In the genomic region with DNA sequence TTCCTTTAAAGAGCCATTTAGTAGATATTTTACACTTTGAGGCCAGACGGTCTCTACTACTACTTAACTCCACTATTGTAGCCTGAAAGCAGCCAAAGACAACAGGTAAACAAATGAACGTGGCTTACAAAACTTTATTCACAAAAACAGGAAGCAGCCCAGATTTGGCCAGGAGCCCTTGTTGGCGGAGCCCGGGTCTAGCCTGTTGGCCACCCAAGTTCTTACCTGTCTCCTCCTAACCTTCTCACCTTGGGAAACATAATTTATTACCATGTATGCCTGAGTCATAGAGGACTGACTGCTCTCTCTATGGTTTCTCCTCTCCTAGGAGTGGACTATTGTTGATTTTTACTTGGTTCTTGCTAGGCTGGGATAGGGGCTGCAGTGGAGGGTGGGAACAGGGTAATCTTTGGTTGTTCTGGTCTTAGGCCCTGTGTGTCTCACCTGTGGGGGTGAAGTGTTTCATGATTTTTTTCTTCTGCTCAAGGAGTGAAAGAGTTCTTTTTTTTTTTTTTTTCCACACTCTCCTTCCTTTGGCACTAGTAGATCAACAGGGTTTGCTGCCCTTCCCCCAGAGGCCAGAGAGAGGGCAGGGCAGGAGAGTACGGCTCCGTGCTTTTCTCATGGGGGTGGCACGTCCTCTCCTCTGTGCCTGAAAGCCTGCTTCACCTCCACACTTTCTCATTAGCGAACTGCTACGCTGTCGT, we compare ENCODE assay signal across 13 cellular contexts.
DNase-seq lines count a peak whose midpoint lies in the region; ATAC-seq and TF ChIP-seq lines count a peak whose summit lies in the region.
"Had no signal": no experiment of that assay in that cellular context is flagged by ENCODE, and none has a peak within 500 bp of the region (broad histone marks: within the 10 kb centered on the region; RNA-seq: fewer than 3 reads in every experiment).

No MANE protein-coding gene starts in this region.

- H3K36me3 ChIP-seq in mammary epithelial cell (ENCODE audit: insufficient read depth, low read length) = no peaks in the 10 kb centered on the region

- H3K36me3 Mint-ChIP-seq in activated CD8-positive, alpha-beta memory T cell treated with anti-CD3 and anti-CD28 coated beads, Interleukin-2, amount 10 ng/mL, durations not matched to agents 7 days and 5 days = peaks cover 11% of the 10 kb centered on the region
- peaks cover 11 to 41% of the 10 kb centered on the region in 2 donors for H3K36me3 Mint-ChIP-seq in stimulated activated naive B cell treated with anti-CD40 and anti-IgM and Interleukin-4, amounts not matched to agents 10 μg/mL and 1 μg/mL and 100 μg/mL, for 72 hours

- peaks cover 14% of the 10 kb centered on the region for H3K4me1 ChIP-seq in mammary epithelial cell (ENCODE audit: insufficient read depth, low read length)

- no peak overlapping the region for H3K4me3 ChIP-seq in mammary epithelial cell (replicated peaks in 1 of 3; ENCODE audit: insufficient read depth in 1 of 3, low read depth in 2 of 3, low read length in 3 of 3)
- H3K4me3 ChIP-seq: A549 had no signal

- H3K4me2 ChIP-seq in mammary epithelial cell (ENCODE audit: insufficient read depth, low read depth, low read length) = no peak overlapping the region
- H3K4me2 ChIP-seq: A549 had no signal

- dilution Hi-C loops in mammary epithelial cell (cut with HindIII; ENCODE audit: low sequenced_read_pairs) = no loop called here

- no peak for DNase-seq in activated CD8-positive, alpha-beta memory T cell treated with anti-CD3 and anti-CD28 coated beads, Interleukin-2, amount 10 ng/mL, durations not matched to agents 7 days and 5 days
- DNase-seq in activated CD8-positive, alpha-beta memory T cell treated with anti-CD3 and anti-CD28 coated beads, Interleukin-2, amount 50 U/mL, for 48 hours = no peak
- peak; percentile 28 for DNase-seq in mammary epithelial cell
- DNase-seq in lung microvascular endothelial cell (ENCODE audit: low read depth in 2 of 2) = peak; percentile 21 to 51
- no peak for DNase-seq in stimulated activated naive B cell treated with anti-CD40 and anti-IgM and Interleukin-4, amounts not matched to agents 10 μg/mL and 1 μg/mL and 100 μg/mL, for 72 hours
- DNase-seq in SKM-1 treated with dmso at 0.1 percent for 144 hours (lab: John Stamatoyannopoulos, UW; ENCODE audit: unreplicated experiment) = no peak
- DNase-seq in stimulated activated naive CD4-positive, alpha-beta T cell (lab: John Stamatoyannopoulos, UW) = no peak
- DNase-seq: activated CD4-positive, CD25-positive, alpha-beta regulatory T cell treated with anti-CD3 and anti-CD28 coated beads, Interleukin-2, amount 50 U/mL, for 72 hours; activated naive CD4-positive, alpha-beta T cell treated with Interleukin-2 at 50 U/mL for 16 hours; DMS79 treated with DMSO at 0.1 percent for 48 hours; effector CD4-positive, alpha-beta T cell had no signal

- H3K27ac ChIP-seq in mammary epithelial cell (ENCODE audit: insufficient read depth, low read depth, low read length) = no peak overlapping the region
- H3K27ac ChIP-seq: A549 had no signal

- no peaks in the 10 kb centered on the region for H4K20me1 ChIP-seq in mammary epithelial cell (ENCODE audit: insufficient read depth, low read length)

- no peak for TF ChIP-seq CTCF in mammary epithelial cell (conservative IDR thresholded peaks at IDR 0.05 in 1 of 2, IDR thresholded peaks at IDR 0.05 in 1 of 2; ENCODE audit: extremely low read depth in 1 of 2, insufficient read depth in 1 of 2, low read depth in 1 of 2, low read length in 2 of 2)

- H3K79me2 ChIP-seq in mammary epithelial cell (ENCODE audit: insufficient read depth, low read length) = peaks cover 68% of the 10 kb centered on the region

- ATAC-seq in activated CD8-positive, alpha-beta memory T cell treated with anti-CD3 and anti-CD28 coated beads, Interleukin-2, amount 10 ng/mL, durations not matched to agents 7 days and 5 days = no peak
- ATAC-seq in stimulated activated naive B cell treated with anti-CD40 and anti-IgM and Interleukin-4, amounts not matched to agents 10 μg/mL and 1 μg/mL and 100 μg/mL, for 72 hours (replicated peaks) = no peak
- ATAC-seq in HG02610 (IDR thresholded peaks at IDR 0.05; ENCODE audit: unreplicated experiment) = no peak

- no peak overlapping the region for H2AFZ ChIP-seq in mammary epithelial cell (ENCODE audit: low read depth, low read length)

- peak overlapping the region; percentile 44 for H3K4me3 Mint-ChIP-seq in activated CD8-positive, alpha-beta memory T cell treated with anti-CD3 and anti-CD28 coated beads, Interleukin-2, amount 10 ng/mL, durations not matched to agents 7 days and 5 days
- H3K4me3 Mint-ChIP-seq in stimulated activated naive B cell treated with anti-CD40 and anti-IgM and Interleukin-4, amounts not matched to agents 10 μg/mL and 1 μg/mL and 100 μg/mL, for 72 hours = no peak overlapping the region

- H3K9me3 ChIP-seq in mammary epithelial cell (replicated peaks; ENCODE audit: insufficient read depth, low read length) = no peaks in the 10 kb centered on the region
- H3K9me3 ChIP-seq: A549 had no signal

- H3K27ac Mint-ChIP-seq in activated CD8-positive, alpha-beta memory T cell treated with anti-CD3 and anti-CD28 coated beads, Interleukin-2, amount 10 ng/mL, durations not matched to agents 7 days and 5 days = peak overlapping the region; percentile 87
- peak overlapping the region; percentile 25 for H3K27ac Mint-ChIP-seq in stimulated activated naive B cell treated with anti-CD40 and anti-IgM and Interleukin-4, amounts not matched to agents 10 μg/mL and 1 μg/mL and 100 μg/mL, for 72 hours

- no peaks in the 10 kb centered on the region for H3K27me3 Mint-ChIP-seq in activated CD8-positive, alpha-beta memory T cell treated with anti-CD3 and anti-CD28 coated beads, Interleukin-2, amount 10 ng/mL, durations not matched to agents 7 days and 5 days
- H3K27me3 Mint-ChIP-seq in stimulated activated naive B cell treated with anti-CD40 and anti-IgM and Interleukin-4, amounts not matched to agents 10 μg/mL and 1 μg/mL and 100 μg/mL, for 72 hours = no peaks in the 10 kb centered on the region

- no TSS peak for BruUV-seq in mammary epithelial cell (replicated peaks; lab: Mats Ljungman, UMichigan)

- peaks cover 61% of the 10 kb centered on the region for H3K4me1 Mint-ChIP-seq in activated CD8-positive, alpha-beta memory T cell treated with anti-CD3 and anti-CD28 coated beads, Interleukin-2, amount 10 ng/mL, durations not matched to agents 7 days and 5 days
- H3K4me1 Mint-ChIP-seq in stimulated activated naive B cell treated with anti-CD40 and anti-IgM and Interleukin-4, amounts not matched to agents 10 μg/mL and 1 μg/mL and 100 μg/mL, for 72 hours = peaks cover 23 to 36% of the 10 kb centered on the region in 2 donors

- no peaks in the 10 kb centered on the region for H3K9me3 Mint-ChIP-seq in activated CD8-positive, alpha-beta memory T cell treated with anti-CD3 and anti-CD28 coated beads, Interleukin-2, amount 10 ng/mL, durations not matched to agents 7 days and 5 days (ENCODE audit: low read depth)
- no peaks in the 10 kb centered on the region for H3K9me3 Mint-ChIP-seq in stimulated activated naive B cell treated with anti-CD40 and anti-IgM and Interleukin-4, amounts not matched to agents 10 μg/mL and 1 μg/mL and 100 μg/mL, for 72 hours

- CTCF ChIA-PET in activated CD8-positive, alpha-beta memory T cell treated with anti-CD3 and anti-CD28 coated beads, Interleukin-2, amount 10 ng/mL, durations not matched to agents 7 days and 5 days (lab: Charles Lee) = no interaction called here
- CTCF ChIA-PET in mammary epithelial cell (lab: Charles Lee; ENCODE audit: low non-redundant PET) = no interaction called here

- H3K27me3 ChIP-seq in mammary epithelial cell (ENCODE audit: insufficient read depth, low read length) = no peaks in the 10 kb centered on the region

- intact Hi-C loops in mammary epithelial cell (cut with micrococcal nuclease) = no loop called here

- H3K9ac ChIP-seq in mammary epithelial cell (ENCODE audit: insufficient read depth, low read length) = no peak overlapping the region

- in situ Hi-C loops in mammary epithelial cell (cut with MboI; ENCODE audit: low sequenced_read_pairs in 2 of 2) = no loop called here

- 92% methylated on average over 10 of the region's 10 CpGs for whole genome bisulfite sequencing in mammary epithelial cell (ENCODE audit: low coverage, missing lambda C conversion rate)

Comparison
In these comparisons a context has a peak if more than half of its experiments do, and no peak if none do; other contexts are left out.
1. DNase-seq: peak in mammary epithelial cell (single experiment) and lung microvascular endothelial cell (2 of 2); none in activated CD8-positive, alpha-beta memory T cell treated with anti-CD3 and anti-CD28 coated beads, Interleukin-2, amount 10 ng/mL, durations not matched to agents 7 days and 5 days (single experiment), activated CD8-positive, alpha-beta memory T cell treated with anti-CD3 and anti-CD28 coated beads, Interleukin-2, amount 50 U/mL, for 48 hours (single experiment), stimulated activated naive B cell treated with anti-CD40 and anti-IgM and Interleukin-4, amounts not matched to agents 10 μg/mL and 1 μg/mL and 100 μg/mL, for 72 hours (single experiment), SKM-1 treated with dmso at 0.1 percent for 144 hours (single experiment) and stimulated activated naive CD4-positive, alpha-beta T cell (0 of 6).